Comparison of ENCODE assay signal across 8 cellular contexts in the genomic region with DNA sequence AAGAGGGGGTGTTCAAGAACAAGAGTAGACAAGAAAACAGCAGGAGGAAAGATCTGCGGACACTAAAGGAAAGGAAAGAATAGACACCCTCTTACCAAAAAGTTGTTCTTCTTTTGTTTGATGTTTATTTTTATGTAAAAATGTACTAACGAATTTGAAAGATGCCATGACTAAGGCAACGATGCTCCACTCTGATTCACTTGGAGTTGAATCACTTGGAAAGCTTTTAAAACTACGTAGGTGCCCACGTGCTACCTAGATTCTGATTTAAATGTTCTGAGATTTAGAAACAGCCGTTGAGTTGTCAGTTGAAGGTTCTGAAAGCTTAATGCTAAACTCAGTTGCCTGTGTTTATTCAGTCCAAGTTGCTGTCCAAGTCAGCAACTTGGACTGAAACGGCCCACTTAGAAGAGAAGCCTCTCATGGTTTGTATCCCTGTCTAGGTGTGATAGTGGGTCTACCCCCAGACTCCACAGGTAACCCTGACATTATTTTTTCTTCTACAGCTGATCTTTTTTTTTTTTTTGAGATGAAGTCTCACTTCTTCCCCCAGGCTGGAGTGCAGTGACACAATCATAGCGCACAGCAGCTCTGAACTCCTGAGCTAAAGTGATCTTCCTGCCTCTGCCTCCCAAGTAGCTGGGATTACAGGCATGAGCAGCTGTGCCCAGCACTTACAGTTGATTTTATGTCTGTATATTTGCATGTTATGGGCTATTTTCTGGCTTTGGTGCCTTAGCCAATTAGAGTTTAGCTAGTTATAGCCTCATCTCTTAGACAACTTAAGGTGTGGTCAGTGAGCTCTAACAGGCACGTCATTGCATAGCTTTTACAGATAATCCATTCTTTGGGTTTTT.
A peak's percentile ranks its signal among the peaks of the same experiment; 100 is the strongest.
DNase-seq lines count a peak whose midpoint lies in the region; ATAC-seq and TF ChIP-seq lines count a peak whose summit lies in the region.

No MANE protein-coding gene starts in this region.

- peak overlapping the region; percentile 79 for H3K9ac ChIP-seq in OCI-LY3 (ENCODE audit: low read length)

- peak overlapping the region; percentile 88 for H3K4me2 ChIP-seq in OCI-LY3 (ENCODE audit: low read length)

- H3K27ac ChIP-seq in OCI-LY3 (ENCODE audit: low read length) = no peak overlapping the region
- H3K27ac ChIP-seq in substantia nigra (ENCODE audit: low read depth, low read length, poor library complexity, severe bottlenecking) = peak overlapping the region; percentile 92

- H2AFZ ChIP-seq in OCI-LY3 (ENCODE audit: low read depth, low read length) = 0 out of 2 replicates have a peak overlapping the region, but pooled peaks have one; percentile 63

- H4K20me1 ChIP-seq in OCI-LY3 (ENCODE audit: insufficient read depth, low read length) = no peaks in the 10 kb centered on the region

- H3K4me1 ChIP-seq in OCI-LY3 (ENCODE audit: low read length) = peaks cover 17% of the 10 kb centered on the region

- H3K36me3 ChIP-seq in OCI-LY3 (replicated peaks; ENCODE audit: low read depth, low read length) = no peaks in the 10 kb centered on the region

- no peak for TF ChIP-seq POLR2A in GM18505 (IDR thresholded peaks at IDR 0.05; ENCODE audit: borderline replicate concordance, extremely low read depth, insufficient read depth, insufficient read length)

- TF ChIP-seq CTCF in OCI-LY3 (IDR thresholded peaks at IDR 0.05; ENCODE audit: low read depth, low read length) (no peak), cardiac fibroblast (IDR thresholded peaks at IDR 0.05; ENCODE audit: low read depth, low read length) (no peak)

- H3K4me3 ChIP-seq in OCI-LY3 (ENCODE audit: low read length) (peak overlapping the region; percentile 74), cardiac fibroblast (replicated peaks in 1 of 2; ENCODE audit: low read depth in 2 of 2, low read length in 2 of 2) (peak overlapping the region; percentile 85)

- DNase-seq in DMS53 (lab: John Stamatoyannopoulos, UW) = peak; percentile 31
- no peak for DNase-seq in DMS53 treated with DMSO at 0.1 percent for 48 hours (lab: John Stamatoyannopoulos, UW; ENCODE audit: unreplicated experiment)
- peak; percentile 75 to 94 for DNase-seq in cardiac fibroblast (ENCODE audit: low read depth in 2 of 2)
- DNase-seq in left kidney (ENCODE audit: low read depth, low spot score) = peak; percentile 25
- peak in 2 of 49 donors; percentile 4 to 11 for DNase-seq in substantia nigra (lab: John Stamatoyannopoulos, UW)
- DNase-seq in DMS153 treated with DMSO at 0.1 percent for 48 hours (lab: John Stamatoyannopoulos, UW; ENCODE audit: unreplicated experiment) = no peak

- ATAC-seq in GM18505 (IDR thresholded peaks at IDR 0.05; ENCODE audit: unreplicated experiment) = no peak

- H3K79me2 ChIP-seq in OCI-LY3 (ENCODE audit: low read length) = peaks cover 11% of the 10 kb centered on the region; the same call in 1 of the 2 replicates

- no peaks in the 10 kb centered on the region for H3K9me3 ChIP-seq in OCI-LY3 (ENCODE audit: insufficient read depth, low read length)

- H3K27me3 ChIP-seq in OCI-LY3 (ENCODE audit: low read depth, low read length) = no peaks in the 10 kb centered on the region

Comparison
In these comparisons a context has a peak if more than half of its experiments do, and no peak if none do; other contexts are left out.
1. DNase-seq: peak in DMS53 (single experiment), cardiac fibroblast (2 of 2) and left kidney (single experiment); none in DMS53 treated with DMSO at 0.1 percent for 48 hours (single experiment) and DMS153 treated with DMSO at 0.1 percent for 48 hours (single experiment).